In the genomic region with DNA sequence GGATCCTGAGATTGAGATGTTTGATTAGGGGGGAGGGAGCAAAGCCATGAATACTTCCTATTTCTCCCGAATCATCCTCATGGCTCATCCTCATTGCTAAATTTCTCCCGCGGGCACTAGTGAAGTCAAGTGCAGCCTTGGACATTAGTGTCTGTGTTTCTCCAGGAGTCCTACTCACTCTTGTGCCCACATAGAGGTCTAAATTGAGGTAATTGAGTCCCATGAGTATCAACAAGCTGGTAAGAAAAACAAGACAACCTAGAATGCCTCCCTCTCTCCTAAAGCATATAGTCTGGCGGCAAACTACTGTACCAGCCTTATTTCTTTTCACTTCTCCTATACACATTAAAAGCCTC, we compare ENCODE assay signal across 9 cellular contexts. TPM values are rescaled to one million over a fixed set of nuclear protein-coding genes. Genes with fewer than 3 reads are reported as not detected.
DNase-seq lines count a peak whose midpoint lies in the region; ATAC-seq and TF ChIP-seq lines count a peak whose summit lies in the region.
"Had no signal": no experiment of that assay in that cellular context is flagged by ENCODE, and none has a peak within 500 bp of the region (broad histone marks: within the 10 kb centered on the region; RNA-seq: fewer than 3 reads in every experiment).

No MANE protein-coding gene starts in this region.

- peak overlapping the region; percentile 96; the same call in 1 of the 2 replicates for H3K14ac ChIP-seq in H9 (ENCODE audit: insufficient read depth, low read length)

- H3K27ac ChIP-seq in H9 (ENCODE audit: insufficient read length, low read depth, low read length) (peak overlapping the region; percentile 81), right cardiac atrium (ENCODE audit: low read length) (peak overlapping the region; percentile 22)

- H3K4me1 Mint-ChIP-seq in Calu3 (ENCODE audit: low read depth, unreplicated experiment) (peaks cover 27% of the 10 kb centered on the region), H9 (peaks cover 12 to 15% of the 10 kb centered on the region in 2 experiments)
- peaks cover 33% of the 10 kb centered on the region for H3K4me1 Mint-ChIP-seq in T-helper 1 cell treated with Interleukin-12 subunit alpha and Interleukin-12 subunit beta and Interleukin-4 antibody, amounts not matched to agents 30 μg/mL and 1 μg/mL, for 36 hours (ENCODE audit: low read depth)
- H3K4me1 Mint-ChIP-seq in stimulated activated naive CD8-positive, alpha-beta T cell treated with anti-CD3 and anti-CD28 coated beads, Interleukin-15, amount 100 ng/mL, for 72 hours, result peaks cover 33% of the 10 kb centered on the region

- H3K79me2 ChIP-seq in H9 (ENCODE audit: insufficient read depth, low read length), result peaks cover 14% of the 10 kb centered on the region; the same call in 1 of the 2 replicates

- H2BK12ac ChIP-seq in H9 (ENCODE audit: insufficient read length, low read depth, low read length), result no peak overlapping the region

- TF ChIP-seq CTCF in Calu3 (IDR thresholded peaks at IDR 0.05; ENCODE audit: unreplicated experiment) (no peak), H9 (conservative IDR thresholded peaks at IDR 0.05) (no peak)

- H3K79me1 ChIP-seq in H9 (ENCODE audit: insufficient read depth, low read depth, low read length, poor library complexity, severe bottlenecking), result no peaks in the 10 kb centered on the region

- H3K23me2 ChIP-seq in H9 (ENCODE audit: insufficient read length, low read depth, low read length, poor library complexity, severe bottlenecking), result peaks cover 3% of the 10 kb centered on the region

- peak overlapping the region; percentile 69; the same call in 1 of the 2 replicates for H3K4ac ChIP-seq in H9 (ENCODE audit: low read depth, low read length)

- in situ Hi-C loops in G401 (cut with HindIII; ENCODE audit: low sequenced_read_pairs), result no loop called here

- H3K18ac ChIP-seq in H9 (ENCODE audit: insufficient read length, low read depth, low read length), result peak overlapping the region; percentile 88

- BruUV-seq in Calu3 (replicated peaks; lab: Mats Ljungman, UMichigan), result TSS peak; percentile 86

- H3K56ac ChIP-seq in H9 (ENCODE audit: insufficient read length, low read depth, low read length), result no peak overlapping the region

- H2BK20ac ChIP-seq in H9 (ENCODE audit: low read depth, low read length, poor library complexity, severe bottlenecking), result no peak overlapping the region

- peak overlapping the region; percentile 89 for H3K4me2 ChIP-seq in H9 (ENCODE audit: insufficient read depth, insufficient read length, low read length)

- peak overlapping the region; percentile 89 for H3K4me3 ChIP-seq in right cardiac atrium (ENCODE audit: low read length)

- intact Hi-C loops in Calu3 (cut with micrococcal nuclease; ENCODE audit: unreplicated experiment), result loop anchor here (5.0 kb wide), 1 partner anchor 144 kb away; no protein-coding TSS in a partner anchor
- intact Hi-C loops in right cardiac atrium (cut with DNase I), result no loop called here

- H3K4me3 Mint-ChIP-seq in Calu3 (ENCODE audit: low read depth, unreplicated experiment) (peak overlapping the region; percentile 89), H9 (peak overlapping the region; percentile 98 to 99)
- H3K4me3 Mint-ChIP-seq in T-helper 1 cell treated with Interleukin-12 subunit alpha and Interleukin-12 subunit beta and Interleukin-4 antibody, amounts not matched to agents 30 μg/mL and 1 μg/mL, for 36 hours, result peak overlapping the region; percentile 96
- peak overlapping the region; percentile 95 to 97 for H3K4me3 Mint-ChIP-seq in stimulated activated naive CD8-positive, alpha-beta T cell treated with anti-CD3 and anti-CD28 coated beads, Interleukin-15, amount 100 ng/mL, for 72 hours

- peak overlapping the region; percentile 86 for H4K5ac ChIP-seq in H9 (ENCODE audit: insufficient read length, low read depth, low read length)

- peak overlapping the region; percentile 70 for H2BK120ac ChIP-seq in H9 (ENCODE audit: low read depth, low read length, poor library complexity, severe bottlenecking)

- H3K9me3 ChIP-seq in H9 (ENCODE audit: control insufficient read depth, low read depth, low read length) (no peaks in the 10 kb centered on the region), right cardiac atrium (ENCODE audit: control insufficient read depth, low read length) (no peaks in the 10 kb centered on the region)

- ATAC-seq in right cardiac atrium, result no peak
- no peak for ATAC-seq in stimulated activated naive CD8-positive, alpha-beta T cell treated with anti-CD3 and anti-CD28 coated beads, Interleukin-15, amount 100 ng/mL, for 72 hours

- H3K9me3 Mint-ChIP-seq in Calu3 (ENCODE audit: low read depth, unreplicated experiment), result peaks cover 2% of the 10 kb centered on the region
- H3K9me3 Mint-ChIP-seq in H9, result no peaks in the 10 kb centered on the region
- H3K9me3 Mint-ChIP-seq in T-helper 1 cell treated with Interleukin-12 subunit alpha and Interleukin-12 subunit beta and Interleukin-4 antibody, amounts not matched to agents 30 μg/mL and 1 μg/mL, for 36 hours, result no peaks in the 10 kb centered on the region
- no peaks in the 10 kb centered on the region for H3K9me3 Mint-ChIP-seq in stimulated activated naive CD8-positive, alpha-beta T cell treated with anti-CD3 and anti-CD28 coated beads, Interleukin-15, amount 100 ng/mL, for 72 hours

- no peak for DNase-seq in Calu3
- DNase-seq in H9, result no peak
- no peak for DNase-seq in right cardiac atrium
- DNase-seq in stimulated activated naive CD8-positive, alpha-beta T cell treated with anti-CD3 and anti-CD28 coated beads, Interleukin-15, amount 100 ng/mL, for 72 hours, result no peak
- no peak for DNase-seq in UCSD-AML1 (lab: John Stamatoyannopoulos, UW; ENCODE audit: unreplicated experiment)
- DNase-seq in G401 (ENCODE audit: low spot score), result no peak
- DNase-seq in nucleus accumbens (lab: John Stamatoyannopoulos, UW), result no peak

- peaks cover 27% of the 10 kb centered on the region for H3K36me3 Mint-ChIP-seq in Calu3 (ENCODE audit: insufficient read depth, unreplicated experiment)
- H3K36me3 Mint-ChIP-seq in H9 (ENCODE audit: insufficient read depth in 1 of 3, low read depth in 3 of 3), result peaks cover 0 to 4% (median 2%) of the 10 kb centered on the region in 3 experiments; a peak in 2 of 7 replicates
- peaks cover 7% of the 10 kb centered on the region for H3K36me3 Mint-ChIP-seq in T-helper 1 cell treated with Interleukin-12 subunit alpha and Interleukin-12 subunit beta and Interleukin-4 antibody, amounts not matched to agents 30 μg/mL and 1 μg/mL, for 36 hours (ENCODE audit: low read depth)

- H2AFZ ChIP-seq in H9 (ENCODE audit: low read length), result peak overlapping the region; percentile 87

- no peak overlapping the region for H2BK15ac ChIP-seq in H9 (ENCODE audit: low read depth, low read length)

- peak overlapping the region; percentile 99 for H3K9ac ChIP-seq in H9 (ENCODE audit: extremely low read depth, insufficient read length, low read length)

- WGBS in H9 (ENCODE audit: extremely low coverage, insufficient read length, low lambda C conversion rate), result no CpG with 5 or more reads among the region's 4 CpGs
- 2% methylated on average over 4 of the region's 4 CpGs for WGBS in right cardiac atrium

- H4K8ac ChIP-seq in H9 (replicated peaks; ENCODE audit: insufficient read length, low read depth, low read length), result peak overlapping the region; percentile 67

- peak overlapping the region; percentile 92 for H3K27ac Mint-ChIP-seq in Calu3 (ENCODE audit: unreplicated experiment)
- H3K27ac Mint-ChIP-seq in H9, result peak overlapping the region; percentile 96 to 100 (median 99)
- peak overlapping the region; percentile 98 for H3K27ac Mint-ChIP-seq in T-helper 1 cell treated with Interleukin-12 subunit alpha and Interleukin-12 subunit beta and Interleukin-4 antibody, amounts not matched to agents 30 μg/mL and 1 μg/mL, for 36 hours
- peak overlapping the region; percentile 97 for H3K27ac Mint-ChIP-seq in stimulated activated naive CD8-positive, alpha-beta T cell treated with anti-CD3 and anti-CD28 coated beads, Interleukin-15, amount 100 ng/mL, for 72 hours

- CTCF ChIA-PET in Calu3 (lab: Charles Lee), result no interaction called here

- H2BK5ac ChIP-seq in H9 (ENCODE audit: insufficient read length, low read length), result peak overlapping the region; percentile 85

- H3K4me1 ChIP-seq in H9 (ENCODE audit: insufficient read depth, low read length) (no peaks in the 10 kb centered on the region), right cardiac atrium (ENCODE audit: control insufficient read depth, insufficient read depth, low read length) (no peaks in the 10 kb centered on the region)

- peak overlapping the region; percentile 57 for H3K23ac ChIP-seq in H9 (ENCODE audit: insufficient read length, low read depth, low read length)

- peak overlapping the region; percentile 85 for H3T11ph ChIP-seq in H9 (ENCODE audit: low read length)

- peak overlapping the region; percentile 41 for H2AK5ac ChIP-seq in H9 (ENCODE audit: insufficient read length, low read length)

- no peaks in the 10 kb centered on the region for H3K27me3 ChIP-seq in H9 (ENCODE audit: insufficient read depth, low read length)
- H3K27me3 ChIP-seq in right cardiac atrium (ENCODE audit: control insufficient read depth, insufficient read depth), result no peaks in the 10 kb centered on the region

- H4K20me1 ChIP-seq in H9 (ENCODE audit: control insufficient read depth, insufficient read depth, insufficient read length), result no peaks in the 10 kb centered on the region

- H3K27me3 Mint-ChIP-seq in Calu3 (ENCODE audit: unreplicated experiment) (no peaks in the 10 kb centered on the region), H9 (ENCODE audit: low read depth) (no peaks in the 10 kb centered on the region)
- H3K27me3 Mint-ChIP-seq in T-helper 1 cell treated with Interleukin-12 subunit alpha and Interleukin-12 subunit beta and Interleukin-4 antibody, amounts not matched to agents 30 μg/mL and 1 μg/mL, for 36 hours (ENCODE audit: low read depth), result no peaks in the 10 kb centered on the region
- no peaks in the 10 kb centered on the region for H3K27me3 Mint-ChIP-seq in stimulated activated naive CD8-positive, alpha-beta T cell treated with anti-CD3 and anti-CD28 coated beads, Interleukin-15, amount 100 ng/mL, for 72 hours

- no peak overlapping the region for H4K91ac ChIP-seq in H9 (ENCODE audit: insufficient read length, low read depth, low read length)

RNA-seq across cellular contexts. Expression of a gene that starts 0.4 kb away (rescaled TPM):
- 16.4 and 18.8 TPM in 2 replicates for total RNA-seq in Calu3 (2022)
- 14.5 and 15.5 TPM in 2 replicates for total RNA-seq in H9 (2021)
- 1 to 10 TPM; 4.1 to 8.3 (median 6.4) TPM for total RNA-seq in right cardiac atrium
- 6.5 TPM for polyA plus RNA-seq in right cardiac atrium
- total RNA-seq in G401 (2014; rRNA removed; shearing (Covaris generic)), result 9.1 and 17.7 TPM in 2 replicates

RNA-seq across cellular contexts. Expression of a gene that starts 0.5 kb away (rescaled TPM):
- total RNA-seq in Calu3 (2022), result 17.8 and 19.6 TPM in 2 replicates
- 13.7 and 13.8 TPM in 2 replicates for total RNA-seq in H9 (2021)
- 10 to 100 TPM; 25.8 to 34.3 (median 28.3) TPM for total RNA-seq in right cardiac atrium
- 19.8 TPM for polyA plus RNA-seq in right cardiac atrium
- total RNA-seq in G401 (2014; rRNA removed; shearing (Covaris generic)), result 12.7 and 15.1 TPM in 2 replicates

RNA-seq across cellular contexts. Expression of a gene that starts 36.1 kb away (rescaled TPM):
- total RNA-seq in Calu3 (2022) (not detected in 2 replicates), H9 (2021) (not detected in 2 replicates), right cardiac atrium (not detected)
- polyA plus RNA-seq in right cardiac atrium, result not detected
- 0.18 TPM in 1 of 2 replicates, not detected in the other for total RNA-seq in G401 (2014; rRNA removed; shearing (Covaris generic))
- total RNA-seq: RPMI7951 had no signal
